Comparison of ENCODE assay signal across 8 cellular contexts in the genomic region with DNA sequence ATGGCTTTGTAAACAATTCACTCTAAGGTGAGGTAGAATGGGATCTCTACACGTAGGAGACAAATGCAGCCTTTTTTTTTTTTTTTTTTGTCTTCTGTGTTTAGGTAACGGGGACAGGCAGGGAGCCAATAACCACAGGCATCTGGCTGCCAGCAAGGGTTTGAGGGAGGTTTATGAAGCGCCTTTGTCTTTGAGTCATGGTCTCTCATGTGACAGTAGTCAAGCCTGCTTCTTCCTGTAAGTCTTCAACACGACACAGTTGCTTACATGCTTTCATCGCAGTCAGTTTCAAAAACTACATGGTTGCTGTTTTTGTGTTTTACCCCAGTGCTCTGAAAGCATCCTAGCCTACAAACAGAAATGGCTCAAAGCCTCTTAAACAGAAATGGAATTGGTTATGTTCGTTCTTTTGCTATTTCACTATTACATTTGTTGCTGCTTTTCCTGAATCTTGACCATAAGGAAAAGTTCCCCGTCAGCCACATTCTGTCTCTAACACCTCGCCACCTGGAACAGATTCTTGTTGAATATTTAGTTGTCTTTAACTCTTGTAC.
A peak's percentile ranks its signal among the peaks of the same experiment; 100 is the strongest.
DNase-seq lines count a peak whose midpoint lies in the region; ATAC-seq and TF ChIP-seq lines count a peak whose summit lies in the region.

No MANE protein-coding gene starts in this region.

- no peak for TF ChIP-seq POLR2A in vagina (IDR thresholded peaks at IDR 0.05)

- CTCF ChIA-PET in Calu3 (lab: Charles Lee), result no interaction called here
- CTCF ChIA-PET in naive thymus-derived CD4-positive, alpha-beta T cell (lab: Charles Lee), result no interaction called here

- no peak overlapping the region for H3K27ac ChIP-seq in naive thymus-derived CD4-positive, alpha-beta T cell (ENCODE audit: low read depth, low read length)
- no peak overlapping the region for H3K27ac ChIP-seq in vagina

- H3K27me3 ChIP-seq in naive thymus-derived CD4-positive, alpha-beta T cell (ENCODE audit: control insufficient read depth in 2 of 2, insufficient read depth in 2 of 2, low read length in 2 of 2), result no peaks in the 10 kb centered on the region
- no peaks in the 10 kb centered on the region for H3K27me3 ChIP-seq in vagina

- H3K4me3 ChIP-seq in naive thymus-derived CD4-positive, alpha-beta T cell (ENCODE audit: low read length), result no peak overlapping the region
- H3K4me3 ChIP-seq in vagina, result no peak overlapping the region

- H3K4me1 Mint-ChIP-seq in Calu3 (ENCODE audit: low read depth, unreplicated experiment), result peaks cover 12% of the 10 kb centered on the region
- H3K4me1 Mint-ChIP-seq in naive thymus-derived CD4-positive, alpha-beta T cell, result no peaks in the 10 kb centered on the region
- H3K4me1 Mint-ChIP-seq in activated naive CD8-positive, alpha-beta T cell treated with anti-CD3 and anti-CD28 coated beads, Interleukin-2, amount 50 U/mL, for 24 hours, result no peaks in the 10 kb centered on the region

- intact Hi-C loops in Calu3 (cut with micrococcal nuclease; ENCODE audit: unreplicated experiment) (no loop called here), vagina (cut with DNase I) (no loop called here)
- intact Hi-C loops in naive thymus-derived CD4-positive, alpha-beta T cell (cut with micrococcal nuclease), result no loop called here

- peak overlapping the region; percentile 30 for H3K4me3 Mint-ChIP-seq in Calu3 (ENCODE audit: low read depth, unreplicated experiment)
- no peak overlapping the region for H3K4me3 Mint-ChIP-seq in naive thymus-derived CD4-positive, alpha-beta T cell
- no peak overlapping the region for H3K4me3 Mint-ChIP-seq in activated naive CD8-positive, alpha-beta T cell treated with anti-CD3 and anti-CD28 coated beads, Interleukin-2, amount 50 U/mL, for 24 hours

- H3K4me1 ChIP-seq in naive thymus-derived CD4-positive, alpha-beta T cell (ENCODE audit: control insufficient read depth in 2 of 2, insufficient read depth in 2 of 2, low read length in 2 of 2), result no peaks in the 10 kb centered on the region
- no peaks in the 10 kb centered on the region for H3K4me1 ChIP-seq in vagina

- no TSS peak for BruUV-seq in Calu3 (replicated peaks; lab: Mats Ljungman, UMichigan)

- H3K27ac Mint-ChIP-seq in Calu3 (ENCODE audit: unreplicated experiment), result peak overlapping the region; percentile 30
- no peak overlapping the region for H3K27ac Mint-ChIP-seq in naive thymus-derived CD4-positive, alpha-beta T cell
- no peak overlapping the region for H3K27ac Mint-ChIP-seq in activated naive CD8-positive, alpha-beta T cell treated with anti-CD3 and anti-CD28 coated beads, Interleukin-2, amount 50 U/mL, for 24 hours

- H3K36me3 ChIP-seq in naive thymus-derived CD4-positive, alpha-beta T cell (ENCODE audit: control insufficient read depth in 2 of 3, insufficient read depth in 3 of 3, low read length in 3 of 3), result no peaks in the 10 kb centered on the region
- no peaks in the 10 kb centered on the region for H3K36me3 ChIP-seq in vagina

- H3K9me3 ChIP-seq in naive thymus-derived CD4-positive, alpha-beta T cell (ENCODE audit: control insufficient read depth in 2 of 3, low read length in 3 of 3), result no peaks in the 10 kb centered on the region
- H3K9me3 ChIP-seq in vagina, result no peaks in the 10 kb centered on the region

- no peaks in the 10 kb centered on the region for H3K9me3 Mint-ChIP-seq in Calu3 (ENCODE audit: low read depth, unreplicated experiment)
- H3K9me3 Mint-ChIP-seq in naive thymus-derived CD4-positive, alpha-beta T cell, result no peaks in the 10 kb centered on the region
- no peaks in the 10 kb centered on the region for H3K9me3 Mint-ChIP-seq in activated naive CD8-positive, alpha-beta T cell treated with anti-CD3 and anti-CD28 coated beads, Interleukin-2, amount 50 U/mL, for 24 hours

- no peak for ATAC-seq in naive thymus-derived CD4-positive, alpha-beta T cell
- no peak for ATAC-seq in activated naive CD8-positive, alpha-beta T cell treated with anti-CD3 and anti-CD28 coated beads, Interleukin-2, amount 50 U/mL, for 24 hours
- ATAC-seq in activated CD4-positive, CD25-positive, alpha-beta regulatory T cell treated with anti-CD3 and anti-CD28 coated beads, Interleukin-2, amount 50 U/mL, for 24 hours, result no peak

- no peaks in the 10 kb centered on the region for H3K36me3 Mint-ChIP-seq in Calu3 (ENCODE audit: insufficient read depth, unreplicated experiment)
- H3K36me3 Mint-ChIP-seq in naive thymus-derived CD4-positive, alpha-beta T cell, result no peaks in the 10 kb centered on the region
- no peaks in the 10 kb centered on the region for H3K36me3 Mint-ChIP-seq in activated naive CD8-positive, alpha-beta T cell treated with anti-CD3 and anti-CD28 coated beads, Interleukin-2, amount 50 U/mL, for 24 hours (ENCODE audit: low read depth)

- peak; percentile 39 for DNase-seq in Calu3
- peak in 66 of 76 experiments; percentile 2 to 78 (median 44) for DNase-seq in HUDEP-2 (lab: John Stamatoyannopoulos, UW; ENCODE audit: unreplicated experiment in 76 of 76)
- DNase-seq in RPMI8226, result peak; percentile 80
- DNase-seq in fibroblast of the conjunctiva (ENCODE audit: low read depth), result peak; percentile 6
- no peak for DNase-seq in naive thymus-derived CD4-positive, alpha-beta T cell
- DNase-seq in vagina (ENCODE audit: extremely low spot score in 2 of 2), result no peak
- DNase-seq in activated naive CD8-positive, alpha-beta T cell treated with anti-CD3 and anti-CD28 coated beads, Interleukin-2, amount 50 U/mL, for 24 hours, result no peak

- TF ChIP-seq CTCF in Calu3 (IDR thresholded peaks at IDR 0.05; ENCODE audit: unreplicated experiment) (no peak), vagina (IDR thresholded peaks at IDR 0.05) (no peak)

- POLR2A ChIA-PET in naive thymus-derived CD4-positive, alpha-beta T cell (lab: Charles Lee), result no interaction called here

- no peaks in the 10 kb centered on the region for H3K27me3 Mint-ChIP-seq in Calu3 (ENCODE audit: unreplicated experiment)
- peaks cover 0 to 11% (median 6%) of the 10 kb centered on the region in 5 donors for H3K27me3 Mint-ChIP-seq in naive thymus-derived CD4-positive, alpha-beta T cell
- H3K27me3 Mint-ChIP-seq in activated naive CD8-positive, alpha-beta T cell treated with anti-CD3 and anti-CD28 coated beads, Interleukin-2, amount 50 U/mL, for 24 hours, result peaks cover 7% of the 10 kb centered on the region

Comparison
In these comparisons a context has a peak if more than half of its experiments do, and no peak if none do; other contexts are left out.
1. DNase-seq: peak in Calu3 (single experiment), HUDEP-2 (66 of 76), RPMI8226 (single experiment) and fibroblast of the conjunctiva (single experiment); none in naive thymus-derived CD4-positive, alpha-beta T cell (0 of 9), vagina (0 of 2) and activated naive CD8-positive, alpha-beta T cell treated with anti-CD3 and anti-CD28 coated beads, Interleukin-2, amount 50 U/mL, for 24 hours (single experiment).